ENCODE assay signal across 24 cellular contexts in genomic region chr1:219020386-219020785, GRCh38.
DNase-seq lines count a peak whose midpoint lies in the region; FAIRE-seq and TF ChIP-seq lines count a peak whose summit lies in the region.
"Had no signal": no experiment of that assay in that cellular context is flagged by ENCODE, and none has a peak within 500 bp of the region (broad histone marks: within the 10 kb centered on the region; RNA-seq: fewer than 3 reads in every experiment).

No MANE protein-coding gene starts in this region.

- H3K27ac ChIP-seq in PC-9 (no peak overlapping the region), small intestine (ENCODE audit: low read depth in 1 of 2, low read length in 1 of 2) (no peak overlapping the region)
- H3K27ac ChIP-seq: A549; BLaER1 treated with 17β-estradiol and CSF1 and Interleukin-3, amounts not matched to agents 10 nM and 100 nM had no signal

- H3K36me3 Mint-ChIP-seq in activated CD4-positive, alpha-beta T cell treated with anti-CD3 and anti-CD28 coated beads, Interleukin-2, amount 10 ng/mL, durations not matched to agents 7 days and 5 days (ENCODE audit: low read depth) = no peaks in the 10 kb centered on the region

- H3K4me3 Mint-ChIP-seq in activated CD4-positive, alpha-beta T cell treated with anti-CD3 and anti-CD28 coated beads, Interleukin-2, amount 10 ng/mL, durations not matched to agents 7 days and 5 days = no peak overlapping the region
- H3K4me3 Mint-ChIP-seq: CD4-positive, alpha-beta T cell had no signal

- H3K27me3 Mint-ChIP-seq in activated CD4-positive, alpha-beta T cell treated with anti-CD3 and anti-CD28 coated beads, Interleukin-2, amount 10 ng/mL, durations not matched to agents 7 days and 5 days = no peaks in the 10 kb centered on the region
- H3K27me3 Mint-ChIP-seq: CD4-positive, alpha-beta T cell had no signal

- CTCF ChIA-PET in PC-9 (lab: Charles Lee) = no interaction called here
- CTCF ChIA-PET in activated CD4-positive, alpha-beta T cell treated with anti-CD3 and anti-CD28 coated beads, Interleukin-2, amount 10 ng/mL, durations not matched to agents 7 days and 5 days (lab: Charles Lee) = no interaction called here

- no peak overlapping the region for H3K4me2 ChIP-seq in PC-9
- H3K4me2 ChIP-seq: A549; BLaER1 treated with 17β-estradiol and CSF1 and Interleukin-3, amounts not matched to agents 10 nM and 100 nM had no signal

- POLR2A ChIA-PET in PC-9 (lab: Charles Lee; ENCODE audit: unreplicated experiment) = interaction anchor here (0.6 kb wide), 1 partner anchor 119 kb away, joined by 3 read pairs; no protein-coding TSS in a partner anchor
- POLR2A ChIA-PET in activated CD4-positive, alpha-beta T cell treated with anti-CD3 and anti-CD28 coated beads, Interleukin-2, amount 10 ng/mL, durations not matched to agents 7 days and 5 days (lab: Charles Lee) = no interaction called here

- H2AFZ ChIP-seq in PC-9 = peak overlapping the region; percentile 44; the same call in 1 of the 2 replicates

- no peaks in the 10 kb centered on the region for H3K9me3 Mint-ChIP-seq in activated CD4-positive, alpha-beta T cell treated with anti-CD3 and anti-CD28 coated beads, Interleukin-2, amount 10 ng/mL, durations not matched to agents 7 days and 5 days

- H4K20me1 ChIP-seq in PC-9 (ENCODE audit: insufficient read depth) = no peaks in the 10 kb centered on the region
- H4K20me1 ChIP-seq: BLaER1 treated with 17β-estradiol and CSF1 and Interleukin-3, amounts not matched to agents 10 nM and 100 nM had no signal

- H3K36me3 ChIP-seq in PC-9 (ENCODE audit: low read depth) = 0 out of 2 replicates have a peak, but pooled peaks cover 3% of the 10 kb centered on the region
- H3K36me3 ChIP-seq in small intestine (ENCODE audit: control insufficient read depth in 2 of 2, insufficient read depth in 2 of 2, low read length in 2 of 2) = no peaks in the 10 kb centered on the region
- H3K36me3 ChIP-seq: BLaER1 treated with 17β-estradiol and CSF1 and Interleukin-3, amounts not matched to agents 10 nM and 100 nM; MG63 had no signal

- no peaks in the 10 kb centered on the region for H3K4me1 Mint-ChIP-seq in activated CD4-positive, alpha-beta T cell treated with anti-CD3 and anti-CD28 coated beads, Interleukin-2, amount 10 ng/mL, durations not matched to agents 7 days and 5 days

- no peaks in the 10 kb centered on the region for H3K79me2 ChIP-seq in PC-9 (ENCODE audit: low read depth)

- WGBS in small intestine, 3 donors = 72 to 81% (median 78%) methylated on average over 2 of the region's 2 CpGs

- H3K9me3 ChIP-seq in PC-9 (ENCODE audit: insufficient read depth, low read depth) (no peaks in the 10 kb centered on the region), small intestine (ENCODE audit: control insufficient read depth, low read depth) (no peaks in the 10 kb centered on the region)
- H3K9me3 ChIP-seq: A549; BLaER1 treated with 17β-estradiol and CSF1 and Interleukin-3, amounts not matched to agents 10 nM and 100 nM had no signal

- no peak for FAIRE-seq in RCC 7860 (lab: Jason Lieb, UNC)
- FAIRE-seq in small intestine (lab: Jason Lieb, UNC) = no peak
- FAIRE-seq: A549, H54 had no signal

- no peak for TF ChIP-seq CTCF in PC-9 (conservative IDR thresholded peaks at IDR 0.05)
- no peak for TF ChIP-seq CTCF in fibroblast of pulmonary artery (IDR thresholded peaks at IDR 0.05; ENCODE audit: low read length, missing control alignments)

- H3K27me3 ChIP-seq in PC-9 (ENCODE audit: insufficient read depth, low read depth) = no peaks in the 10 kb centered on the region
- H3K27me3 ChIP-seq in small intestine (ENCODE audit: control insufficient read depth in 2 of 2, insufficient read depth in 2 of 2, low read length in 2 of 2) = no peaks in the 10 kb centered on the region
- H3K27me3 ChIP-seq: BLaER1 treated with 17β-estradiol and CSF1 and Interleukin-3, amounts not matched to agents 10 nM and 100 nM; MG63 had no signal

- H3K9me2 ChIP-seq in PC-9 (ENCODE audit: insufficient read depth) = no peaks in the 10 kb centered on the region

- no peak overlapping the region for H3K27ac Mint-ChIP-seq in activated CD4-positive, alpha-beta T cell treated with anti-CD3 and anti-CD28 coated beads, Interleukin-2, amount 10 ng/mL, durations not matched to agents 7 days and 5 days
- H3K27ac Mint-ChIP-seq: CD4-positive, alpha-beta T cell had no signal

- H3F3A ChIP-seq in PC-9 (ENCODE audit: insufficient read depth, low read depth) = no peaks in the 10 kb centered on the region

- H3K4me3 ChIP-seq in PC-9 (no peak overlapping the region), fibroblast of pulmonary artery (replicated peaks; ENCODE audit: low read depth, low read length) (no peak overlapping the region), small intestine (ENCODE audit: low read depth in 1 of 2, low read length in 2 of 2) (no peak overlapping the region)
- H3K4me3 ChIP-seq: A549; BLaER1 treated with 17β-estradiol and CSF1 and Interleukin-3, amounts not matched to agents 10 nM and 100 nM; MG63 had no signal

- no TSS peak for BruUV-seq in PC-9 (replicated peaks; lab: Mats Ljungman, UMichigan)

- DNase-seq in ELF-1 (ENCODE audit: low read depth, low spot score) (peak; percentile 2), PC-9 (no peak), fibroblast of pulmonary artery (ENCODE audit: low read depth) (peak; percentile 16), RCC 7860 (ENCODE audit: low spot score) (no peak), small intestine (no peak), GOT3 (lab: John Stamatoyannopoulos, UW) (no peak)
- no peak for DNase-seq in activated CD4-positive, alpha-beta T cell treated with anti-CD3 and anti-CD28 coated beads, Interleukin-2, amount 10 ng/mL, durations not matched to agents 7 days and 5 days
- DNase-seq: AML-193; CD4-positive, alpha-beta T cell; IMR-90; KG1; MG63; NCI-H1048; NCI-H1417; NCI-H1694; NCI-H2029 treated with DMSO at 0.1 percent for 48 hours; NCI-H226; NCI-H510A; NCI-H69; SHP77 treated with DMSO at 0.1 percent for 48 hours; T-helper 1 cell had no signal

- H3K4me1 ChIP-seq in PC-9 (replicated peaks; ENCODE audit: insufficient read depth) (no peaks in the 10 kb centered on the region), small intestine (ENCODE audit: control insufficient read depth in 2 of 2, insufficient read depth in 1 of 2, low read depth in 1 of 2, low read length in 1 of 2) (no peaks in the 10 kb centered on the region)
- H3K4me1 ChIP-seq: A549; BLaER1 treated with 17β-estradiol and CSF1 and Interleukin-3, amounts not matched to agents 10 nM and 100 nM had no signal

- intact Hi-C loops in PC-9 (cut with micrococcal nuclease; ENCODE audit: unreplicated experiment) = no loop called here

Comparison
In these comparisons a context has a peak if more than half of its experiments do, and no peak if none do; other contexts are left out.
1. DNase-seq: peak in ELF-1 (single experiment) and fibroblast of pulmonary artery (single experiment); none in PC-9 (0 of 2), RCC 7860 (single experiment), small intestine (single experiment), activated CD4-positive, alpha-beta T cell treated with anti-CD3 and anti-CD28 coated beads, Interleukin-2, amount 10 ng/mL, durations not matched to agents 7 days and 5 days (single experiment) and GOT3 (single experiment).